In the genomic region with DNA sequence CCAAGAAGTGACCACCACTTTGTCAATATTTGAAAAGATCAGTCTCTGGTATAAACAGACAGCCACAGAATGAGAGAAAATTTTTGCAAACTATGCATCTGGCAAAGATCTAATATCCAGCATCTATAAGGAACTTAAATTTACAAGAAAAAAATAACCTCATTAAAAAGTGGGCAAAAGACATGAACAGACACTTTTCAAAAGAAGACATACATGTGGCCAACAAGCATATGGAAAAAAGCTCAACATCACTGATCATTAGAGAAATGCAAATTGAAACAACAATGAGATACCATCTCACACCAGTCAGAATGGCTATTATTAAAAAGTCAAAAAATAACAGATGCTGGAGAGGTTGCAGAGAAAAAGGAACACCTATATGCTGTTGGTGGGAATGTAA, we compare ENCODE assay signal across 1 cellular context. TPM values are rescaled to one million over a fixed set of nuclear protein-coding genes. Genes with fewer than 3 reads are reported as not detected.
DNase-seq lines count a peak whose midpoint lies in the region; ATAC-seq and TF ChIP-seq lines count a peak whose summit lies in the region.
"Not testable (repeated sequence)": the region's sequence is repeated elsewhere in the genome, so short reads cannot be mapped to it uniquely, and the experiment has no call there.

No MANE protein-coding gene starts in this region.

- intact Hi-C loops in Panc1 (cut with micrococcal nuclease; ENCODE audit: unreplicated experiment), result not testable (repeated sequence)

- in situ Hi-C loops in Panc1 (cut with HindIII; ENCODE audit: low pct_unique_long_range_greater_than_20kb, low sequenced_read_pairs), result not testable (repeated sequence)

- H3K27me3 ChIP-seq in Panc1 (ENCODE audit: control insufficient read depth, insufficient read depth, low read length), result not testable (repeated sequence)

- POLR2A ChIA-PET in Panc1 (lab: Charles Lee), result not testable (repeated sequence)

- H3K27ac ChIP-seq in Panc1 (ENCODE audit: low read length), result peak overlapping the region; percentile 14; the same call in 1 of the 2 replicates

- not testable (repeated sequence) for DNase-seq in Panc1 (ENCODE audit: low read depth, low spot score)

- not testable (repeated sequence) for H3K9me3 ChIP-seq in Panc1 (ENCODE audit: control insufficient read depth, insufficient read depth, low read depth, low read length)

- not testable (repeated sequence) for H3K36me3 ChIP-seq in Panc1 (ENCODE audit: control insufficient read depth, insufficient read depth, low read length)

- H3K4me3 ChIP-seq in Panc1 (ENCODE audit: low read depth in 2 of 2, low read length in 2 of 2), result not testable (repeated sequence)

- BruUV-seq in Panc1 (replicated peaks; lab: Mats Ljungman, UMichigan), result not testable (repeated sequence)

- CTCF ChIA-PET in Panc1 (lab: Charles Lee), result not testable (repeated sequence)

- H3K4me1 ChIP-seq in Panc1 (ENCODE audit: control insufficient read depth, insufficient read depth, low read length), result not testable (repeated sequence)

- not testable (repeated sequence) for ATAC-seq in Panc1

- TF ChIP-seq CTCF in Panc1 (IDR thresholded peaks at IDR 0.05), result not testable (repeated sequence)

RNA-seq across cellular contexts. Expression of gene ZBED5, which starts 32.2 kb away (rescaled TPM):
- total RNA-seq in Panc1 (2021; ENCODE audit: unreplicated experiment), result 114 TPM
- polyA plus RNA-seq in Panc1 (2012; ENCODE audit: insufficient read length), result 59.1 TPM
